Comparison of ENCODE assay signal across 8 cellular contexts in genomic region chr12:76029982-76030377, GRCh38. TPM values are rescaled to one million over a fixed set of nuclear protein-coding genes. Genes with fewer than 3 reads are reported as not detected.
DNase-seq lines count a peak whose midpoint lies in the region; ATAC-seq, FAIRE-seq and TF ChIP-seq lines count a peak whose summit lies in the region.

No MANE protein-coding gene starts in this region.

- ATAC-seq in GM18511 (IDR thresholded peaks at IDR 0.05; ENCODE audit: unreplicated experiment), result no peak

- DNase-seq in AG09309 (ENCODE audit: low read depth) (no peak), GM12891 (ENCODE audit: insufficient read length, low spot score) (no peak), fibroblast of peridontal ligament (ENCODE audit: extremely low read depth) (peak; percentile 69), progenitor cell of endocrine pancreas (ENCODE audit: low spot score, unreplicated experiment) (no peak), H54 (ENCODE audit: insufficient read length, low spot score) (no peak), NCI-H774 (lab: John Stamatoyannopoulos, UW) (no peak)
- peak; percentile 42 for DNase-seq in activated CD4-positive, alpha-beta memory T cell treated with anti-CD3 and anti-CD28 coated beads, Interleukin-2, amount 10 ng/mL, durations not matched to agents 7 days and 5 days

- peak overlapping the region; percentile 98 for H3K4me3 Mint-ChIP-seq in activated CD4-positive, alpha-beta memory T cell treated with anti-CD3 and anti-CD28 coated beads, Interleukin-2, amount 10 ng/mL, durations not matched to agents 7 days and 5 days
- H3K4me3 Mint-ChIP-seq in progenitor cell of endocrine pancreas (ENCODE audit: low read depth), result peak overlapping the region; percentile 97

- no peak for TF ChIP-seq CTCF in AG09309 (IDR thresholded peaks at IDR 0.05; ENCODE audit: control insufficient read depth, insufficient read depth, low read depth, low read length, missing control alignments)
- no peak for TF ChIP-seq CTCF in progenitor cell of endocrine pancreas (IDR thresholded peaks at IDR 0.05; ENCODE audit: unreplicated experiment)

- H3K4me1 Mint-ChIP-seq in activated CD4-positive, alpha-beta memory T cell treated with anti-CD3 and anti-CD28 coated beads, Interleukin-2, amount 10 ng/mL, durations not matched to agents 7 days and 5 days, result peaks cover 68% of the 10 kb centered on the region
- peaks cover 25% of the 10 kb centered on the region for H3K4me1 Mint-ChIP-seq in progenitor cell of endocrine pancreas (ENCODE audit: low read depth)

- H3K27me3 Mint-ChIP-seq in activated CD4-positive, alpha-beta memory T cell treated with anti-CD3 and anti-CD28 coated beads, Interleukin-2, amount 10 ng/mL, durations not matched to agents 7 days and 5 days, result peaks cover 3% of the 10 kb centered on the region
- no peaks in the 10 kb centered on the region for H3K27me3 Mint-ChIP-seq in progenitor cell of endocrine pancreas

- no peaks in the 10 kb centered on the region for H3K9me3 Mint-ChIP-seq in activated CD4-positive, alpha-beta memory T cell treated with anti-CD3 and anti-CD28 coated beads, Interleukin-2, amount 10 ng/mL, durations not matched to agents 7 days and 5 days
- no peaks in the 10 kb centered on the region for H3K9me3 Mint-ChIP-seq in progenitor cell of endocrine pancreas (ENCODE audit: low read depth)

- CTCF ChIA-PET in activated CD4-positive, alpha-beta memory T cell treated with anti-CD3 and anti-CD28 coated beads, Interleukin-2, amount 10 ng/mL, durations not matched to agents 7 days and 5 days (lab: Charles Lee), result interaction anchor here (0.6 to 6.1 kb wide), 15 partner anchors 9 to 523 kb away, joined by 3 to 72 read pairs (median 11); no protein-coding TSS in a partner anchor

- H3K4me3 ChIP-seq in AG09309 (ENCODE audit: control insufficient read depth, low read depth, low read length), result peak overlapping the region; percentile 97

- TF ChIP-seq POLR2A in GM12891 (IDR thresholded peaks at IDR 0.05; ENCODE audit: low read depth, low read length) (no peak), H54 (IDR thresholded peaks at IDR 0.05; ENCODE audit: low read depth, low read length) (no peak)

- POLR2A ChIA-PET in activated CD4-positive, alpha-beta memory T cell treated with anti-CD3 and anti-CD28 coated beads, Interleukin-2, amount 10 ng/mL, durations not matched to agents 7 days and 5 days (lab: Charles Lee), result interaction anchor here (0.7 to 6.8 kb wide), 20 partner anchors 9 to 551 kb away, joined by 3 to 246 read pairs (median 8); partner anchors contain the start of genes KRR1 and NAP1L1

- H3K27ac Mint-ChIP-seq in activated CD4-positive, alpha-beta memory T cell treated with anti-CD3 and anti-CD28 coated beads, Interleukin-2, amount 10 ng/mL, durations not matched to agents 7 days and 5 days, result peak overlapping the region; percentile 95
- peak overlapping the region; percentile 92 for H3K27ac Mint-ChIP-seq in progenitor cell of endocrine pancreas

- FAIRE-seq in GM12891 (lab: Jason Lieb, UNC) (no peak), H54 (lab: Jason Lieb, UNC) (no peak)

- H3K36me3 Mint-ChIP-seq in activated CD4-positive, alpha-beta memory T cell treated with anti-CD3 and anti-CD28 coated beads, Interleukin-2, amount 10 ng/mL, durations not matched to agents 7 days and 5 days (ENCODE audit: low read depth), result peaks cover 55% of the 10 kb centered on the region
- H3K36me3 Mint-ChIP-seq in progenitor cell of endocrine pancreas (ENCODE audit: insufficient read depth), result peaks cover 14% of the 10 kb centered on the region

TF ChIP-seq in GM12891, 5 proteins besides CTCF, POLR2A, EP300 and RAD21:
- TF ChIP-seq PAX5 (IDR thresholded peaks at IDR 0.05; ENCODE audit: insufficient read depth, low read length, severe bottlenecking) (no peak), POU2F2 (IDR thresholded peaks at IDR 0.05; ENCODE audit: low read depth, low read length) (no peak), SPI1 (IDR thresholded peaks at IDR 0.05; ENCODE audit: low read depth, low read length) (0 out of 2 replicates have a peak, but pooled peaks have one; percentile 20), TAF1 (IDR thresholded peaks at IDR 0.05; ENCODE audit: low read depth, low read length) (no peak)

RNA-seq across cellular contexts. Expression of gene PHLDA1, which starts 1.6 kb away (rescaled TPM):
- 0.99 TPM for polyA plus RNA-seq in GM12891 (2012; ENCODE audit: low read depth, missing spikeins)
- total RNA-seq in activated CD4-positive, alpha-beta memory T cell treated with anti-CD3 and anti-CD28 coated beads, Interleukin-2, amount 10 ng/mL, durations not matched to agents 7 days and 5 days, result 10 to 100 TPM; 42.8 TPM
- 45.4 and 47.4 TPM in 2 replicates for total RNA-seq in progenitor cell of endocrine pancreas

RNA-seq across cellular contexts. Expression of gene NAP1L1, which starts 54.5 kb away (rescaled TPM):
- 723 TPM for polyA plus RNA-seq in GM12891 (2012; ENCODE audit: low read depth, missing spikeins)
- total RNA-seq in activated CD4-positive, alpha-beta memory T cell treated with anti-CD3 and anti-CD28 coated beads, Interleukin-2, amount 10 ng/mL, durations not matched to agents 7 days and 5 days, result 100 to 1,000 TPM; 524 to 558 TPM
- 785 and 824 TPM in 2 replicates for total RNA-seq in progenitor cell of endocrine pancreas

Comparison
In these comparisons a context has a peak if more than half of its experiments do, and no peak if none do; other contexts are left out.
1. DNase-seq: peak in activated CD4-positive, alpha-beta memory T cell treated with anti-CD3 and anti-CD28 coated beads, Interleukin-2, amount 10 ng/mL, durations not matched to agents 7 days and 5 days (single experiment) and fibroblast of peridontal ligament (single experiment); none in AG09309 (single experiment), GM12891 (single experiment), progenitor cell of endocrine pancreas (single experiment), H54 (single experiment) and NCI-H774 (single experiment).